13 cellular contexts compared by ENCODE assay signal in the genomic region with DNA sequence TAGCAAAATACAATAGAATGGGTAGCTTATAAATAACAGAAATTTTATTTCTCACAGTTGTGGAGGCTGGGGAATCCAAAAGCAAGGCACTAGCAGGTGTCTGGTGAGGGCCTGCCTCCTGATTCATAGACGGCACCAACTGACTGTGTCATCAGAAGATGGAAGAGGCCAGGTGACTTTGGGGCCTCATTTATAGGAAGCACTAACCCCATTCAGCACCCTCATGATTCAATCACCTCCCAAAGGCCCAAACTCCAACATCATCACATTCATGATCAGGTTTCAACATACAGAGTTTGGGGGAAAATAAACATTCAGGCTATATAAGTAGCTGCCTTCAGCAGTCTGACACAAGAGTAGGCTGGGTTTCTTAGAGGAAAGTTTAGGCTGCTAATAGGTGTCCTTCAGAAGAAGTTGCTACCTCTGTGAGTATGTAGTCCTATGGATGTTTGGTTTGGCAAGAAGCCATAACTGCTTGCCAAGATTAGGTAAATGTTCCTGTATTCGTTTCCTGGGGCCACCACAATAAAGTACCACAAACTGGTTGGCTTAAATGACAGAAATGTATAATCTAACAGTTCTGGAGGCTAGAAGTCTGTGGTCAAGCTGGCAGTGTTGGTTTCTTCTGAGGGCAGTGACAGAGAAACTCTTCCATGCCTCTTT. TPM values are rescaled to one million over a fixed set of nuclear protein-coding genes. Genes with fewer than 3 reads are reported as not detected.
DNase-seq lines count a peak whose midpoint lies in the region; ATAC-seq, FAIRE-seq and TF ChIP-seq lines count a peak whose summit lies in the region.
"Had no signal": no experiment of that assay in that cellular context is flagged by ENCODE, and none has a peak within 500 bp of the region (broad histone marks: within the 10 kb centered on the region; RNA-seq: fewer than 3 reads in every experiment).

No MANE protein-coding gene starts in this region.

- intact Hi-C loops in left colon (cut with DNase I, micrococcal nuclease): no loop called here

- DNase-seq in DMS79 (lab: John Stamatoyannopoulos, UW) (peak; percentile 71), LHCN-M2 (ENCODE audit: low read depth) (peak; percentile 84), astrocyte of the hippocampus (ENCODE audit: low read depth, low spot score) (peak; percentile 76), left colon (no peak), ureter (ENCODE audit: low spot score) (no peak), D721Med (ENCODE audit: insufficient read length, low spot score) (no peak)
- DNase-seq: cerebellar nuclear complex, hypothalamus, naive B cell, NCI-H1930 had no signal

- FAIRE-seq in D721Med (lab: Jason Lieb, UNC): no peak

- ATAC-seq in left colon (peak; percentile 91), GM21825 (IDR thresholded peaks at IDR 0.05; ENCODE audit: unreplicated experiment) (no peak), GM18907 (IDR thresholded peaks at IDR 0.05; ENCODE audit: unreplicated experiment) (no peak)
- ATAC-seq: GM23338 had no signal

- TF ChIP-seq CTCF in D721Med (IDR thresholded peaks at IDR 0.05; ENCODE audit: insufficient read depth, missing control alignments): no peak

RNA-seq across cellular contexts. Expression of a gene that starts 48.8 kb away (rescaled TPM):
- total RNA-seq in LHCN-M2 (2014; rRNA removed) (762 and 846 TPM in 2 replicates), left colon (10 to 100 TPM; 47.8 to 49.8 TPM), ureter (22.8 TPM)
- 193 TPM for polyA plus RNA-seq in LHCN-M2 (2012)

Comparison
In these comparisons a context has a peak if more than half of its experiments do, and no peak if none do; other contexts are left out.
1. DNase-seq: peak in DMS79 (single experiment), LHCN-M2 (single experiment) and astrocyte of the hippocampus (single experiment); none in left colon (0 of 2), ureter (single experiment) and D721Med (single experiment).
2. RNA of a gene that starts 48.8 kb away (total RNA-seq): 762 to 846 TPM in LHCN-M2; 47.8 to 49.8 TPM in left colon and 22.8 TPM in ureter (single experiment); every median in the first group is over 10 times any median in the second.